In the genomic region with DNA sequence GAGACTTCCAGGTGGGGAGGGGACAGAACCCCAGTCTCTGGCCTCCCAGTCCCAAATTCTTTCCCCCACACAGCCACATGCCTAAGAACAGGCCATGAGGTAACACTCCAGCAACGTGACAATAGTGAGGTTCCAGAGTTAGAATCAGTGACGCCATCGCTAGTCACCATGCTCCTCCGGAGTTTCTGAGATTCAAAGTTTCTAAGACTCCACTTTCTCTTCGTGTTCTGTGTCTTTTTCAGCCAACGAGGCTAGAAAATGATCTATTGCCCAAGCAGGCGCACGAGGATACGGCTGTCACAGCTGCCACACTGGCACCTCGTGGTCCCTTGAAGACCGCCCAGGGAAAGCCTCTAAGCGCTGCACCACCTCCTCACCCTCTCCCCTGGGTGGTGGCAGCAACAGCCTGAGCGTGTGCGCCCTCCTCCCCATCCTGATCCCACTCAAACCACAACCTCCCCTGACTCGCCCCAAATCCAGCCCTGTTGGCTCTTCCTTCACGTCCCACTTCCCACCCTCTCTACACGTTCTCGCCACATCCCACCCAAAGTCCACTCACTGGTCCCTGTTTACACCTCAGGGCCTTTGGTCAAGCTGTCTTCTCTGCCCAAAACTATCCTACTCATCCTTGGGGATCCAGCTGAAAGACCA, we compare ENCODE assay signal across 6 cellular contexts. TPM values are rescaled to one million over a fixed set of nuclear protein-coding genes. Genes with fewer than 3 reads are reported as not detected.
DNase-seq lines count a peak whose midpoint lies in the region; ATAC-seq and TF ChIP-seq lines count a peak whose summit lies in the region.

No MANE protein-coding gene starts in this region.

- no peaks in the 10 kb centered on the region for H3K9me3 Mint-ChIP-seq in central memory CD8-positive, alpha-beta T cell
- no peaks in the 10 kb centered on the region for H3K9me3 Mint-ChIP-seq in osteocyte (ENCODE audit: unreplicated experiment)

- POLR2A ChIA-PET in RWPE1 (lab: Yijun Ruan, JAX; ENCODE audit: low non-redundant PET) = no interaction called here

- H3K4me3 Mint-ChIP-seq in central memory CD8-positive, alpha-beta T cell = peak overlapping the region; percentile 85
- peak overlapping the region; percentile 91 for H3K4me3 Mint-ChIP-seq in osteocyte (ENCODE audit: unreplicated experiment)

- TF ChIP-seq CTCF in RWPE1 (conservative IDR thresholded peaks at IDR 0.05; ENCODE audit: low read depth) (no peak), osteocyte (IDR thresholded peaks at IDR 0.05) (no peak)

- H3K4me1 Mint-ChIP-seq in central memory CD8-positive, alpha-beta T cell = peaks cover 29% of the 10 kb centered on the region
- peaks cover 34% of the 10 kb centered on the region for H3K4me1 Mint-ChIP-seq in osteocyte (ENCODE audit: unreplicated experiment)

- H3K27ac ChIP-seq in RWPE1 = peak overlapping the region; percentile 92

- CTCF ChIA-PET in RWPE1 (lab: Yijun Ruan, JAX) = no interaction called here

- no peaks in the 10 kb centered on the region for H3K27me3 Mint-ChIP-seq in central memory CD8-positive, alpha-beta T cell
- H3K27me3 Mint-ChIP-seq in osteocyte (ENCODE audit: unreplicated experiment) = no peaks in the 10 kb centered on the region

- ATAC-seq in GM21717 (IDR thresholded peaks at IDR 0.05; ENCODE audit: unreplicated experiment) (peak; percentile 7), GM18505 (IDR thresholded peaks at IDR 0.05; ENCODE audit: unreplicated experiment) (no peak)
- peak; percentile 84 for ATAC-seq in central memory CD8-positive, alpha-beta T cell (replicated peaks; ENCODE audit: extremely low read depth, poor library complexity, severe bottlenecking)

- peak overlapping the region; percentile 85 for H3K27ac Mint-ChIP-seq in central memory CD8-positive, alpha-beta T cell (ENCODE audit: low read depth)
- peak overlapping the region; percentile 91 for H3K27ac Mint-ChIP-seq in osteocyte (ENCODE audit: unreplicated experiment)

- TF ChIP-seq POLR2A in GM18505 (IDR thresholded peaks at IDR 0.05; ENCODE audit: borderline replicate concordance, extremely low read depth, insufficient read depth, insufficient read length) = no peak

- DNase-seq in RWPE1 (ENCODE audit: low spot score) (no peak), osteocyte (ENCODE audit: extremely low spot score, unreplicated experiment) (no peak), NCI-H128 (lab: John Stamatoyannopoulos, UW; ENCODE audit: unreplicated experiment) (no peak)
- peak; percentile 24 to 48 for DNase-seq in central memory CD8-positive, alpha-beta T cell (ENCODE audit: low spot score in 2 of 2)

- H3K36me3 Mint-ChIP-seq in central memory CD8-positive, alpha-beta T cell (ENCODE audit: insufficient read depth) = peaks cover 6% of the 10 kb centered on the region
- H3K36me3 Mint-ChIP-seq in osteocyte (ENCODE audit: unreplicated experiment) = no peaks in the 10 kb centered on the region

RNA-seq across cellular contexts. Expression of a gene that starts 1.0 kb away (rescaled TPM):
- 169 and 176 TPM in 2 replicates for total RNA-seq in osteocyte

RNA-seq across cellular contexts. Expression of a gene that starts 2.8 kb away (rescaled TPM):
- 0.62 TPM in 1 of 2 replicates, not detected in the other for total RNA-seq in osteocyte

RNA-seq across cellular contexts. Expression of a gene that starts 28.1 kb away (rescaled TPM):
- total RNA-seq in osteocyte = not detected in 2 replicates

RNA-seq across cellular contexts. Expression of a gene that starts 28.3 kb away (rescaled TPM):
- total RNA-seq in osteocyte = 792 and 837 TPM in 2 replicates

RNA-seq across cellular contexts. Expression of a gene that starts 39.1 kb away (rescaled TPM):
- 430 and 433 TPM in 2 replicates for total RNA-seq in osteocyte

Comparison
In these comparisons a context has a peak if more than half of its experiments do, and no peak if none do; other contexts are left out.
1. DNase-seq: peak in central memory CD8-positive, alpha-beta T cell (2 of 2); none in RWPE1 (single experiment), osteocyte (single experiment) and NCI-H128 (single experiment).